19 cellular contexts compared by ENCODE assay signal in genomic region chr3:160140756-160141155, GRCh38.
A peak's percentile ranks its signal among the peaks of the same experiment; 100 is the strongest.
DNase-seq lines count a peak whose midpoint lies in the region; ATAC-seq, FAIRE-seq and TF ChIP-seq lines count a peak whose summit lies in the region.
"Had no signal": no experiment of that assay in that cellular context is flagged by ENCODE, and none has a peak within 500 bp of the region (broad histone marks: within the 10 kb centered on the region; RNA-seq: fewer than 3 reads in every experiment).

No MANE protein-coding gene starts in this region.

- no peaks in the 10 kb centered on the region for H3K9me2 ChIP-seq in OCI-LY7 (ENCODE audit: insufficient read depth, low read length)
- H3K9me2 ChIP-seq in SK-N-SH, result no peaks in the 10 kb centered on the region

- H3K4me1 Mint-ChIP-seq in stimulated activated naive B cell treated with anti-CD40 and anti-IgM and Interleukin-4, amounts not matched to agents 10 μg/mL and 1 μg/mL and 100 μg/mL, for 72 hours, result peaks cover 13 to 15% of the 10 kb centered on the region in 2 donors
- H3K4me1 Mint-ChIP-seq: immature natural killer cell had no signal

- no peaks in the 10 kb centered on the region for H4K20me1 ChIP-seq in GM12878 (ENCODE audit: control insufficient read depth, insufficient read depth)
- no peaks in the 10 kb centered on the region for H4K20me1 ChIP-seq in OCI-LY7 (ENCODE audit: insufficient read depth, low read length)
- H4K20me1 ChIP-seq in SK-N-SH (ENCODE audit: insufficient read depth), result no peaks in the 10 kb centered on the region

- H3K9me3 ChIP-seq in GM12878 (replicated peaks; ENCODE audit: control insufficient read depth, insufficient read depth, low read length) (no peaks in the 10 kb centered on the region), OCI-LY7 (ENCODE audit: low read length) (no peaks in the 10 kb centered on the region), SK-N-SH (no peaks in the 10 kb centered on the region)

- no peak overlapping the region for H3K9ac ChIP-seq in GM12878 (ENCODE audit: control insufficient read depth, insufficient read depth, low read length)
- no peak overlapping the region for H3K9ac ChIP-seq in SK-N-SH

- in situ Hi-C loops in GM12878 (cut with MboI), result no loop called here

- no peak overlapping the region for H2AFZ ChIP-seq in GM12878 (ENCODE audit: control insufficient read depth, low read depth, low read length)
- no peak overlapping the region for H2AFZ ChIP-seq in OCI-LY7 (ENCODE audit: low read length)
- H2AFZ ChIP-seq in SK-N-SH (ENCODE audit: low read depth), result no peak overlapping the region

- H3K4me2 ChIP-seq in GM12878 (ENCODE audit: control insufficient read depth, insufficient read depth) (no peak overlapping the region), OCI-LY7 (ENCODE audit: low read length) (no peak overlapping the region), SK-N-SH (no peak overlapping the region)

- H3K27ac ChIP-seq in GM12878 (ENCODE audit: control insufficient read depth, insufficient read depth), result no peak overlapping the region
- no peak overlapping the region for H3K27ac ChIP-seq in OCI-LY7 (ENCODE audit: low read depth, low read length, poor library complexity, severe bottlenecking)
- no peak overlapping the region for H3K27ac ChIP-seq in SK-N-SH (ENCODE audit: low read depth in 2 of 2, low read length in 1 of 2)
- H3K27ac ChIP-seq: esophagus muscularis mucosa had no signal

- no peak for FAIRE-seq in GM12878 (lab: Jason Lieb, UNC)
- FAIRE-seq: small intestine, TTC549 had no signal

- RAD21 ChIA-PET in GM12878 (lab: Charles Lee; ENCODE audit: unreplicated experiment), result no interaction called here

- H3K9me3 Mint-ChIP-seq in stimulated activated naive B cell treated with anti-CD40 and anti-IgM and Interleukin-4, amounts not matched to agents 10 μg/mL and 1 μg/mL and 100 μg/mL, for 72 hours, result peaks cover 9 to 10% of the 10 kb centered on the region in 2 donors

- H3F3A ChIP-seq in SK-N-SH (replicated peaks; ENCODE audit: insufficient read depth), result no peaks in the 10 kb centered on the region

- no peak for TF ChIP-seq POLR2A in GM12878 (IDR thresholded peaks at IDR 0.05; ENCODE audit: low read depth, low read length)

- POLR2A ChIA-PET in GM12878 (lab: Charles Lee), result no interaction called here
- POLR2A ChIA-PET in OCI-LY7 (lab: Charles Lee), result no interaction called here
- POLR2A ChIA-PET in SK-N-SH (lab: Yijun Ruan, JAX), result no interaction called here

- DNase-seq in stimulated activated CD4-positive, alpha-beta T cell treated with anti-CD3 and anti-CD28 coated beads, Interleukin-12 subunit alpha, Interleukin-12 subunit beta, amount 100 ng/mL, for 48 hours (ENCODE audit: low read depth in 2 of 3, low spot score in 1 of 3), result peak in 2 of 3 donors; percentile 12 to 19
- no peak for DNase-seq in stimulated activated CD4-positive, alpha-beta T cell treated with anti-CD3 and anti-CD28 coated beads, Interleukin-4, amount 100 ng/mL, for 4 hours
- DNase-seq in GM12878 (ENCODE audit: low read depth, low spot score) (no peak), OCI-LY7 (ENCODE audit: low spot score) (no peak), SK-N-SH (no peak), ureter (ENCODE audit: low spot score) (no peak)
- peak; percentile 9 for DNase-seq in stimulated activated naive B cell treated with anti-CD40 and anti-IgM and Interleukin-4, amounts not matched to agents 10 μg/mL and 1 μg/mL and 100 μg/mL, for 72 hours
- DNase-seq: GF-D8, immature natural killer cell, KG1, NCI-H1092, NCI-H69, small intestine had no signal

- H3K4me3 Mint-ChIP-seq in stimulated activated naive B cell treated with anti-CD40 and anti-IgM and Interleukin-4, amounts not matched to agents 10 μg/mL and 1 μg/mL and 100 μg/mL, for 72 hours, result no peak overlapping the region
- H3K4me3 Mint-ChIP-seq: activated naive CD8-positive, alpha-beta T cell; immature natural killer cell; naive thymus-derived CD4-positive, alpha-beta T cell had no signal

- BruUV-seq in GM12878 (replicated peaks; lab: Mats Ljungman, UMichigan) (no TSS peak), OCI-LY7 (replicated peaks; lab: Mats Ljungman, UMichigan) (no TSS peak)

- H3K4me3 ChIP-seq in GM12878 (no peak overlapping the region), OCI-LY7 (ENCODE audit: low read depth, low read length, poor library complexity, severe bottlenecking) (no peak overlapping the region), SK-N-SH (ENCODE audit: low read depth in 2 of 2, low read length in 1 of 2) (no peak overlapping the region)
- H3K4me3 ChIP-seq: esophagus muscularis mucosa had no signal

- ATAC-seq in HG02973 (IDR thresholded peaks at IDR 0.05; ENCODE audit: unreplicated experiment) (peak; percentile 65), GM12878 (peak; percentile 47)
- ATAC-seq in stimulated activated naive B cell treated with anti-CD40 and anti-IgM and Interleukin-4, amounts not matched to agents 10 μg/mL and 1 μg/mL and 100 μg/mL, for 72 hours (replicated peaks), result peak; percentile 71 to 83
- ATAC-seq: naive thymus-derived CD4-positive, alpha-beta T cell; Panc1 had no signal

- CTCF ChIA-PET in GM12878 (lab: Yijun Ruan, JAX) (no interaction called here), OCI-LY7 (lab: Charles Lee; ENCODE audit: unreplicated experiment) (no interaction called here), SK-N-SH (lab: Yijun Ruan, JAX) (interaction anchor here (1.2 kb wide), 1 partner anchor 22 kb away, joined by 3 read pairs; no protein-coding TSS in a partner anchor)

- TF ChIP-seq CTCF in GM12878 (IDR thresholded peaks at IDR 0.05 in 2 of 3, conservative IDR thresholded peaks at IDR 0.05 in 1 of 3; ENCODE audit: control insufficient read depth in 2 of 3, extremely low read depth in 1 of 3, insufficient read depth in 1 of 3, low read depth in 3 of 3, low read length in 3 of 3), result no peak
- no peak for TF ChIP-seq CTCF in OCI-LY7 (conservative IDR thresholded peaks at IDR 0.05; ENCODE audit: low read length)
- TF ChIP-seq CTCF in SK-N-SH (IDR thresholded peaks at IDR 0.05), result no peak

- H3K27me3 ChIP-seq in GM12878 (replicated peaks in 1 of 2; ENCODE audit: control insufficient read depth in 2 of 2, insufficient read depth in 2 of 2, low read length in 1 of 2), result no peaks in the 10 kb centered on the region
- H3K27me3 ChIP-seq in SK-N-SH (ENCODE audit: insufficient read depth), result no peaks in the 10 kb centered on the region
- H3K27me3 ChIP-seq: esophagus muscularis mucosa had no signal

- H3K27me3 Mint-ChIP-seq in stimulated activated naive B cell treated with anti-CD40 and anti-IgM and Interleukin-4, amounts not matched to agents 10 μg/mL and 1 μg/mL and 100 μg/mL, for 72 hours, result peaks cover 0 to 6% of the 10 kb centered on the region in 2 donors
- H3K27me3 Mint-ChIP-seq: activated naive CD8-positive, alpha-beta T cell had no signal

- H3K36me3 ChIP-seq in GM12878 (ENCODE audit: control insufficient read depth in 2 of 2, insufficient read depth in 2 of 2, low read length in 1 of 2) (no peaks in the 10 kb centered on the region), OCI-LY7 (ENCODE audit: insufficient read depth, low read length) (no peaks in the 10 kb centered on the region), SK-N-SH (replicated peaks in 1 of 2; ENCODE audit: control insufficient read depth in 1 of 2, insufficient read depth in 2 of 2, low read length in 1 of 2) (no peaks in the 10 kb centered on the region)
- H3K36me3 ChIP-seq: esophagus muscularis mucosa had no signal

- no peak overlapping the region for H3K27ac Mint-ChIP-seq in stimulated activated naive B cell treated with anti-CD40 and anti-IgM and Interleukin-4, amounts not matched to agents 10 μg/mL and 1 μg/mL and 100 μg/mL, for 72 hours
- H3K27ac Mint-ChIP-seq: activated naive CD8-positive, alpha-beta T cell; immature natural killer cell; naive thymus-derived CD4-positive, alpha-beta T cell had no signal

- TF ChIP-seq RAD21 in GM12878 (IDR thresholded peaks at IDR 0.05; ENCODE audit: insufficient read depth, low read depth, low read length) (no peak), SK-N-SH (IDR thresholded peaks at IDR 0.05; ENCODE audit: low read length) (no peak)

- H3K4me1 ChIP-seq in GM12878 (ENCODE audit: control insufficient read depth, insufficient read depth, low read length) (peaks cover 7% of the 10 kb centered on the region; the same call in 1 of the 2 replicates), OCI-LY7 (ENCODE audit: insufficient read depth, low read length, poor library complexity, severe bottlenecking) (peaks cover 5% of the 10 kb centered on the region), SK-N-SH (ENCODE audit: control insufficient read depth in 1 of 2, insufficient read depth in 2 of 2, low read depth in 1 of 2, low read length in 1 of 2) (peaks cover 0 to 3% of the 10 kb centered on the region in 2 experiments; a peak in 1 of 4 replicates)
- H3K4me1 ChIP-seq: esophagus muscularis mucosa had no signal

- SMC1A ChIA-PET in GM12878 (lab: Charles Lee; ENCODE audit: uncharacterized antibody, unreplicated experiment), result interaction anchor here (1.3 kb wide), 1 partner anchor 12 kb away, joined by 3 read pairs; no protein-coding TSS in a partner anchor

- WGBS in GM12878 (ENCODE audit: insufficient coverage, insufficient replicate concordance, low lambda C conversion rate, missing lambda C conversion rate), result 24% methylated on average over 2 of the region's 2 CpGs
- 86% methylated on average over 2 of the region's 2 CpGs for WGBS in SK-N-SH (ENCODE audit: low lambda C conversion rate)

- peaks cover 0 to 4% of the 10 kb centered on the region in 2 donors for H3K36me3 Mint-ChIP-seq in stimulated activated naive B cell treated with anti-CD40 and anti-IgM and Interleukin-4, amounts not matched to agents 10 μg/mL and 1 μg/mL and 100 μg/mL, for 72 hours
- H3K36me3 Mint-ChIP-seq: activated naive CD8-positive, alpha-beta T cell; immature natural killer cell had no signal

- intact Hi-C loops in GM12878 (cut with micrococcal nuclease; ENCODE audit: unreplicated experiment), result no loop called here
- intact Hi-C loops in OCI-LY7 (cut with micrococcal nuclease; ENCODE audit: unreplicated experiment), result no loop called here

- H3K79me2 ChIP-seq in GM12878 (ENCODE audit: control insufficient read depth, insufficient read depth, low read length) (no peaks in the 10 kb centered on the region), OCI-LY7 (ENCODE audit: insufficient read depth, low read depth, low read length) (no peaks in the 10 kb centered on the region), SK-N-SH (ENCODE audit: insufficient read depth) (no peaks in the 10 kb centered on the region)

- TF ChIP-seq EP300 in GM12878 (IDR thresholded peaks at IDR 0.05; ENCODE audit: borderline replicate concordance in 1 of 2, control insufficient read depth in 1 of 2, low read depth in 2 of 2, low read length in 2 of 2), result no peak
- no peak for TF ChIP-seq EP300 in SK-N-SH (IDR thresholded peaks at IDR 0.05; ENCODE audit: borderline replicate concordance in 1 of 2, low read depth in 1 of 2, low read length in 1 of 2)

TF ChIP-seq in SK-N-SH, 30 proteins besides CTCF, POLR2A, EP300 and RAD21 (continues in another document):
- no peak for TF ChIP-seq MEF2A (IDR thresholded peaks at IDR 0.05; ENCODE audit: borderline replicate concordance, low read depth)

Comparison
In these comparisons a context has a peak if more than half of its experiments do, and no peak if none do; other contexts are left out.
1. DNase-seq: peak in stimulated activated CD4-positive, alpha-beta T cell treated with anti-CD3 and anti-CD28 coated beads, Interleukin-12 subunit alpha, Interleukin-12 subunit beta, amount 100 ng/mL, for 48 hours (2 of 3) and stimulated activated naive B cell treated with anti-CD40 and anti-IgM and Interleukin-4, amounts not matched to agents 10 μg/mL and 1 μg/mL and 100 μg/mL, for 72 hours (single experiment); none in stimulated activated CD4-positive, alpha-beta T cell treated with anti-CD3 and anti-CD28 coated beads, Interleukin-4, amount 100 ng/mL, for 4 hours (0 of 2), GM12878 (single experiment), OCI-LY7 (single experiment), SK-N-SH (single experiment) and ureter (single experiment).
2. Peak in every context shown above with its lines, with median percentiles within 50 percentile points of each other: ATAC-seq.